ENCODE assay signal across 20 cellular contexts in genomic region chr2:66748939-66749338, GRCh38.
DNase-seq lines count a peak whose midpoint lies in the region; ATAC-seq and TF ChIP-seq lines count a peak whose summit lies in the region.
"Had no signal": no experiment of that assay in that cellular context is flagged by ENCODE, and none has a peak within 500 bp of the region (broad histone marks: within the 10 kb centered on the region; RNA-seq: fewer than 3 reads in every experiment).

No MANE protein-coding gene starts in this region.

- no peaks in the 10 kb centered on the region for H3K4me1 ChIP-seq in left lung
- H3K4me1 ChIP-seq: upper lobe of left lung had no signal

- TF ChIP-seq CTCF in left lung (IDR thresholded peaks at IDR 0.05): no peak

- H3K4me1 Mint-ChIP-seq in activated CD4-positive, alpha-beta T cell treated with anti-CD3 and anti-CD28 coated beads for 36 hours: no peaks in the 10 kb centered on the region
- H3K4me1 Mint-ChIP-seq: stimulated activated effector memory CD8-positive, alpha-beta T cell treated with anti-CD3 and anti-CD28 coated beads, Interleukin-12 subunit alpha, Interleukin-12 subunit beta, amount 100 ng/mL, for 72 hours had no signal

- no peaks in the 10 kb centered on the region for H3K36me3 ChIP-seq in left lung
- H3K36me3 ChIP-seq: ovary, upper lobe of left lung had no signal

- H3K9me3 Mint-ChIP-seq in activated CD4-positive, alpha-beta T cell treated with anti-CD3 and anti-CD28 coated beads for 36 hours (ENCODE audit: low read depth): no peaks in the 10 kb centered on the region

- H3K27me3 ChIP-seq in left lung: no peaks in the 10 kb centered on the region
- H3K27me3 ChIP-seq: hepatocyte, ovary, upper lobe of left lung had no signal

- intact Hi-C loops in left lung (cut with DNase I): no loop called here
- intact Hi-C loops in activated CD4-positive, alpha-beta T cell treated with anti-CD3 and anti-CD28 coated beads for 36 hours (cut with DNase I, micrococcal nuclease): no loop called here

- no peak for TF ChIP-seq POLR2A in GM18505 (IDR thresholded peaks at IDR 0.05; ENCODE audit: borderline replicate concordance, extremely low read depth, insufficient read depth, insufficient read length)

- DNase-seq in NAMALWA (ENCODE audit: low spot score) (peak; percentile 31), left lung (no peak), 8988T (no peak), NCI-H2029 (lab: John Stamatoyannopoulos, UW) (no peak)
- DNase-seq in activated CD4-positive, alpha-beta T cell treated with anti-CD3 and anti-CD28 coated beads for 36 hours: no peak
- DNase-seq: activated T-cell treated with anti-CD3 and anti-CD28 coated beads, Interleukin-2, amount 50 U/mL, for 4 hours; caudate nucleus; effector CD8-positive, alpha-beta T cell; mucosa of descending colon; NCI-H1930; NCI-H69; ovary; T-helper 9 cell; upper lobe of left lung had no signal

- no peaks in the 10 kb centered on the region for H3K27me3 Mint-ChIP-seq in activated CD4-positive, alpha-beta T cell treated with anti-CD3 and anti-CD28 coated beads for 36 hours

- ATAC-seq in GM18505 (IDR thresholded peaks at IDR 0.05; ENCODE audit: unreplicated experiment): peak; percentile 85
- peak; percentile 57 for ATAC-seq in HG03097 (IDR thresholded peaks at IDR 0.05; ENCODE audit: low FRiP score, unreplicated experiment)
- peak; percentile 50 for ATAC-seq in left lung
- ATAC-seq in activated CD4-positive, alpha-beta T cell treated with anti-CD3 and anti-CD28 coated beads for 36 hours: no peak
- ATAC-seq in HG03039 (IDR thresholded peaks at IDR 0.05; ENCODE audit: unreplicated experiment): no peak
- ATAC-seq: activated T-cell treated with anti-CD3 and anti-CD28 coated beads, Interleukin-2, amount 50 U/mL, for 4 hours; mucosa of descending colon; stimulated activated effector memory CD8-positive, alpha-beta T cell treated with anti-CD3 and anti-CD28 coated beads, Interleukin-12 subunit alpha, Interleukin-12 subunit beta, amount 100 ng/mL, for 72 hours had no signal

- H3K9me3 ChIP-seq in left lung: no peaks in the 10 kb centered on the region
- H3K9me3 ChIP-seq: mucosa of descending colon, ovary, upper lobe of left lung had no signal

- no peak overlapping the region for H3K4me3 ChIP-seq in left lung
- H3K4me3 ChIP-seq: hepatocyte, mucosa of descending colon, ovary, upper lobe of left lung had no signal

- H3K36me3 Mint-ChIP-seq in activated CD4-positive, alpha-beta T cell treated with anti-CD3 and anti-CD28 coated beads for 36 hours (ENCODE audit: low read depth): no peaks in the 10 kb centered on the region
- H3K36me3 Mint-ChIP-seq: stimulated activated effector memory CD8-positive, alpha-beta T cell treated with anti-CD3 and anti-CD28 coated beads, Interleukin-12 subunit alpha, Interleukin-12 subunit beta, amount 100 ng/mL, for 72 hours had no signal

- no peak overlapping the region for H3K27ac ChIP-seq in left lung
- H3K27ac ChIP-seq: hepatocyte, ovary, RWPE1, upper lobe of left lung had no signal

- no peak overlapping the region for H3K4me3 Mint-ChIP-seq in activated CD4-positive, alpha-beta T cell treated with anti-CD3 and anti-CD28 coated beads for 36 hours
- H3K4me3 Mint-ChIP-seq: activated T-cell treated with anti-CD3 and anti-CD28 coated beads, Interleukin-2, amount 50 U/mL, for 4 hours; stimulated activated effector memory CD8-positive, alpha-beta T cell treated with anti-CD3 and anti-CD28 coated beads, Interleukin-12 subunit alpha, Interleukin-12 subunit beta, amount 100 ng/mL, for 72 hours had no signal

- CTCF ChIA-PET in activated CD4-positive, alpha-beta T cell treated with anti-CD3 and anti-CD28 coated beads for 36 hours (lab: Charles Lee): interaction anchor here (0.6 kb wide), 1 partner anchor 27 kb away, joined by 3 read pairs; no protein-coding TSS in a partner anchor

- POLR2A ChIA-PET in activated CD4-positive, alpha-beta T cell treated with anti-CD3 and anti-CD28 coated beads for 36 hours (lab: Charles Lee): no interaction called here

- no peak overlapping the region for H3K27ac Mint-ChIP-seq in activated CD4-positive, alpha-beta T cell treated with anti-CD3 and anti-CD28 coated beads for 36 hours
- H3K27ac Mint-ChIP-seq: stimulated activated effector memory CD8-positive, alpha-beta T cell treated with anti-CD3 and anti-CD28 coated beads, Interleukin-12 subunit alpha, Interleukin-12 subunit beta, amount 100 ng/mL, for 72 hours had no signal

Comparison
In these comparisons a context has a peak if more than half of its experiments do, and no peak if none do; other contexts are left out.
1. ATAC-seq: peak in GM18505 (single experiment), HG03097 (single experiment) and left lung (single experiment); none in activated CD4-positive, alpha-beta T cell treated with anti-CD3 and anti-CD28 coated beads for 36 hours (single experiment) and HG03039 (single experiment).